ENCODE assay signal across 21 cellular contexts in genomic region chr5:179416906-179417470, GRCh38.
A peak's percentile ranks its signal among the peaks of the same experiment; 100 is the strongest.
DNase-seq lines count a peak whose midpoint lies in the region; ATAC-seq, FAIRE-seq and TF ChIP-seq lines count a peak whose summit lies in the region.
"Had no signal": no experiment of that assay in that cellular context is flagged by ENCODE, and none has a peak within 500 bp of the region (broad histone marks: within the 10 kb centered on the region; RNA-seq: fewer than 3 reads in every experiment).

No MANE protein-coding gene starts in this region.

- FAIRE-seq in GM12892 (lab: Jason Lieb, UNC), result no peak
- FAIRE-seq: G401.6, GM19239 had no signal

- CTCF ChIA-PET in HEK293T (lab: Yijun Ruan, JAX), result interaction anchor here (0.5 kb wide), 1 partner anchor 969 kb away, joined by 7 read pairs; no protein-coding TSS in a partner anchor

- no peak for TF ChIP-seq POLR2A in GM12892 (IDR thresholded peaks at IDR 0.05; ENCODE audit: low read depth, low read length)

- POLR2A ChIA-PET in HEK293T (lab: Yijun Ruan, JAX), result no interaction called here

- no peaks in the 10 kb centered on the region for H4K20me1 ChIP-seq in osteoblast (ENCODE audit: insufficient read depth, low read length)

- ATAC-seq in HG02642 (IDR thresholded peaks at IDR 0.05; ENCODE audit: poor library complexity, unreplicated experiment), result no peak
- ATAC-seq: CD8-positive, alpha-beta T cell had no signal

- no peak overlapping the region for H3K4me2 ChIP-seq in osteoblast (ENCODE audit: insufficient read depth, low read length)

- no peaks in the 10 kb centered on the region for H3K9me3 ChIP-seq in osteoblast (ENCODE audit: low read depth, low read length)
- H3K9me3 ChIP-seq: Peyer's patch, SJCRH30 had no signal

- H3K4me3 ChIP-seq in osteoblast (ENCODE audit: insufficient read depth, low read length), result no peak overlapping the region
- H3K4me3 ChIP-seq: Peyer's patch, SJCRH30 had no signal

- H3K27ac ChIP-seq in osteoblast (ENCODE audit: low read depth, low read length), result no peak overlapping the region
- H3K27ac ChIP-seq: Peyer's patch, SJCRH30 had no signal

- no peaks in the 10 kb centered on the region for H3K79me2 ChIP-seq in osteoblast (ENCODE audit: insufficient read depth, low read length)

- DNase-seq in GM12892 (ENCODE audit: insufficient read length), result peak; percentile 1
- peak; percentile 64 to 81 for DNase-seq in NCI-H526 (lab: John Stamatoyannopoulos, UW)
- peak; percentile 8 for DNase-seq in iPS-NIHi11 (ENCODE audit: low spot score)
- peak; percentile 54 for DNase-seq in osteoblast (ENCODE audit: insufficient read length, low spot score, missing footprints)
- no peak for DNase-seq in HEK293T (ENCODE audit: extremely low spot score)
- no peak for DNase-seq in stimulated activated CD4-positive, alpha-beta T cell treated with anti-CD3 and anti-CD28 coated beads, Interleukin-4, amount 100 ng/mL, for 1 hour
- DNase-seq: C1 segment of cervical spinal cord; CD8-positive, alpha-beta T cell; HFFc6; KG1; NCI-H1105; NCI-H146; NCI-H2029; NCI-H226; NCI-H510A treated with DMSO at 0.1 percent for 48 hours; NCI-H82; SJCRH30 had no signal

- no peaks in the 10 kb centered on the region for H3K4me1 ChIP-seq in osteoblast (ENCODE audit: insufficient read depth, low read length)
- H3K4me1 ChIP-seq: Peyer's patch, SJCRH30 had no signal

- H3K27me3 ChIP-seq in osteoblast (ENCODE audit: insufficient read depth, low read length), result no peaks in the 10 kb centered on the region
- H3K27me3 ChIP-seq: Peyer's patch, SJCRH30 had no signal

- H3K36me3 ChIP-seq in osteoblast (ENCODE audit: insufficient read depth, low read length), result no peaks in the 10 kb centered on the region
- H3K36me3 ChIP-seq: Peyer's patch, SJCRH30 had no signal

- TF ChIP-seq CTCF in osteoblast (IDR thresholded peaks at IDR 0.05; ENCODE audit: extremely low read depth, low read depth, low read length), result no peak

- no peak overlapping the region for H2AFZ ChIP-seq in osteoblast (ENCODE audit: low read length)

TF ChIP-seq in HEK293T, 16 proteins besides CTCF, POLR2A, EP300 and RAD21:
- no peak for TF ChIP-seq FOXA1 (IDR thresholded peaks at IDR 0.05)
- no peak for TF ChIP-seq HDGF (IDR thresholded peaks at IDR 0.05; ENCODE audit: borderline replicate concordance)
- TF ChIP-seq CTBP1 (IDR thresholded peaks at IDR 0.05; ENCODE audit: borderline replicate concordance), result no peak
- TF ChIP-seq BHLHE40 (IDR thresholded peaks at IDR 0.05; ENCODE audit: borderline replicate concordance), result no peak
- no peak for TF ChIP-seq ZNF384 (IDR thresholded peaks at IDR 0.05)
- no peak for TF ChIP-seq FOXM1 (IDR thresholded peaks at IDR 0.05; ENCODE audit: borderline replicate concordance)
- no peak for TF ChIP-seq ELF4 (IDR thresholded peaks at IDR 0.05)
- TF ChIP-seq TARDBP (IDR thresholded peaks at IDR 0.05), result no peak
- no peak for TF ChIP-seq PKNOX1 (IDR thresholded peaks at IDR 0.05)
- no peak for TF ChIP-seq L3MBTL2 (conservative IDR thresholded peaks at IDR 0.05)
- TF ChIP-seq SUZ12 (IDR thresholded peaks at IDR 0.05), result no peak
- no peak for TF ChIP-seq ARNT (IDR thresholded peaks at IDR 0.05)
- no peak for TF ChIP-seq FOXK2 (IDR thresholded peaks at IDR 0.05)
- TF ChIP-seq LEF1 (IDR thresholded peaks at IDR 0.05; ENCODE audit: borderline replicate concordance), result no peak

Comparison
In these comparisons a context has a peak if more than half of its experiments do, and no peak if none do; other contexts are left out.
1. DNase-seq: peak in GM12892 (single experiment), NCI-H526 (2 of 2), iPS-NIHi11 (single experiment) and osteoblast (single experiment); none in HEK293T (single experiment) and stimulated activated CD4-positive, alpha-beta T cell treated with anti-CD3 and anti-CD28 coated beads, Interleukin-4, amount 100 ng/mL, for 1 hour (single experiment).